Comparison of ENCODE assay signal across 8 cellular contexts in genomic region chr15:74907277-74907870, GRCh38. TPM values are rescaled to one million over a fixed set of nuclear protein-coding genes. Genes with fewer than 3 reads are reported as not detected.
DNase-seq lines count a peak whose midpoint lies in the region; ATAC-seq, FAIRE-seq and TF ChIP-seq lines count a peak whose summit lies in the region.

No MANE protein-coding gene starts in this region.

- peak overlapping the region; percentile 80 for H3K27ac ChIP-seq in CD8-positive, alpha-beta memory T cell (ENCODE audit: low read depth, low read length)
- H3K27ac ChIP-seq in muscle layer of duodenum (ENCODE audit: low read length), result peak overlapping the region; percentile 84

- peak overlapping the region; percentile 93 for H3K4me3 ChIP-seq in CD8-positive, alpha-beta memory T cell (ENCODE audit: low read length)
- H3K4me3 ChIP-seq in NT2/D1 (ENCODE audit: insufficient read length, low read depth), result peak overlapping the region; percentile 86
- peak overlapping the region; percentile 94 to 95 for H3K4me3 ChIP-seq in muscle layer of duodenum (ENCODE audit: low read depth in 1 of 2, low read length in 2 of 2)

- no peaks in the 10 kb centered on the region for H3K9me3 ChIP-seq in CD8-positive, alpha-beta memory T cell (ENCODE audit: low read length)
- no peaks in the 10 kb centered on the region for H3K9me3 ChIP-seq in NT2/D1 (ENCODE audit: insufficient read depth, low read length)
- no peaks in the 10 kb centered on the region for H3K9me3 ChIP-seq in muscle layer of duodenum (ENCODE audit: control insufficient read depth in 1 of 2, low read length in 2 of 2)

- peak overlapping the region; percentile 96 for H3K9ac ChIP-seq in NT2/D1 (ENCODE audit: insufficient read length, low read depth)

- POLR2A ChIA-PET in CD8-positive, alpha-beta memory T cell (lab: Charles Lee), result interaction anchor here (0.5 to 1.7 kb wide), 6 partner anchors 12 to 130 kb away, joined by 3 to 11 read pairs (median 5); partner anchors contain the start of genes COX5A and MPI
- POLR2A ChIA-PET in HEK293T (lab: Yijun Ruan, JAX), result interaction anchor here (0.7 to 3.7 kb wide), 29 partner anchors 10 to 323 kb away, joined by 3 to 35 read pairs (median 5); partner anchors contain the start of genes COX5A, MPI, RPP25 and SCAMP5

- no peaks in the 10 kb centered on the region for H3K27me3 ChIP-seq in CD8-positive, alpha-beta memory T cell (ENCODE audit: insufficient read depth, low read length, poor library complexity, severe bottlenecking)
- H3K27me3 ChIP-seq in NT2/D1 (ENCODE audit: insufficient read depth, insufficient read length) (no peaks in the 10 kb centered on the region), muscle layer of duodenum (ENCODE audit: low read depth, low read length) (no peaks in the 10 kb centered on the region)

- peaks cover 32 to 35% (median 33%) of the 10 kb centered on the region in 3 donors for H3K4me1 Mint-ChIP-seq in CD8-positive, alpha-beta memory T cell
- H3K4me1 Mint-ChIP-seq in effector memory CD8-positive, alpha-beta T cell (ENCODE audit: low read depth in 2 of 2), result peaks cover 20 to 26% of the 10 kb centered on the region in 2 donors

- CTCF ChIA-PET in CD8-positive, alpha-beta memory T cell (lab: Charles Lee), result interaction anchor here (0.6 to 2.3 kb wide), 13 partner anchors 11 to 275 kb away, joined by 3 to 11 read pairs (median 6); partner anchors contain the start of gene MPI
- CTCF ChIA-PET in HEK293T (lab: Yijun Ruan, JAX), result interaction anchor here (0.9 kb wide), 1 partner anchor 28 kb away, joined by 3 read pairs; no protein-coding TSS in a partner anchor

- no peaks in the 10 kb centered on the region for H3K9me3 Mint-ChIP-seq in CD8-positive, alpha-beta memory T cell
- no peaks in the 10 kb centered on the region for H3K9me3 Mint-ChIP-seq in effector memory CD8-positive, alpha-beta T cell

- H3K27ac Mint-ChIP-seq in CD8-positive, alpha-beta memory T cell, result peak overlapping the region; percentile 94 to 99 (median 98)
- H3K27ac Mint-ChIP-seq in effector memory CD8-positive, alpha-beta T cell, result peak overlapping the region; percentile 97 to 98

- H3K36me3 ChIP-seq in CD8-positive, alpha-beta memory T cell (ENCODE audit: insufficient read depth, low read length), result peaks cover 6% of the 10 kb centered on the region
- H3K36me3 ChIP-seq in NT2/D1 (ENCODE audit: insufficient read depth, insufficient read length, low read length) (peaks cover 41% of the 10 kb centered on the region), muscle layer of duodenum (ENCODE audit: control insufficient read depth in 1 of 2, insufficient read depth in 2 of 2, low read length in 2 of 2) (peaks cover 16 to 23% of the 10 kb centered on the region in 2 donors)

- no peak for DNase-seq in CD8-positive, alpha-beta memory T cell
- no peak for DNase-seq in NT2/D1 (ENCODE audit: low read depth, low spot score)
- DNase-seq in effector memory CD8-positive, alpha-beta T cell, result no peak
- DNase-seq in HEK293T (ENCODE audit: extremely low spot score), result no peak
- DNase-seq in urothelium cell line (ENCODE audit: low spot score), result no peak
- no peak for DNase-seq in hippocampal formation (lab: John Stamatoyannopoulos, UW)

- FAIRE-seq in urothelium cell line (lab: Jason Lieb, UNC), result no peak

- H3K4me1 ChIP-seq in CD8-positive, alpha-beta memory T cell (ENCODE audit: insufficient read depth, low read length), result peaks cover 24% of the 10 kb centered on the region
- peaks cover 3% of the 10 kb centered on the region for H3K4me1 ChIP-seq in NT2/D1 (ENCODE audit: insufficient read depth, insufficient read length)
- H3K4me1 ChIP-seq in muscle layer of duodenum (ENCODE audit: control insufficient read depth in 1 of 2, insufficient read depth in 2 of 2, low read length in 2 of 2), result peaks cover 0 to 22% of the 10 kb centered on the region in 2 donors

- peak; percentile 2 for ATAC-seq in effector memory CD8-positive, alpha-beta T cell (replicated peaks)
- ATAC-seq in GM18870 (IDR thresholded peaks at IDR 0.05; ENCODE audit: unreplicated experiment), result no peak

- H3K36me3 Mint-ChIP-seq in CD8-positive, alpha-beta memory T cell, result peaks cover 0 to 42% (median 5%) of the 10 kb centered on the region in 3 donors
- peaks cover 16% of the 10 kb centered on the region for H3K36me3 Mint-ChIP-seq in effector memory CD8-positive, alpha-beta T cell (ENCODE audit: insufficient read depth)

- H3K4me3 Mint-ChIP-seq in CD8-positive, alpha-beta memory T cell, result peak overlapping the region; percentile 92 to 99 (median 99)
- peak overlapping the region; percentile 99 to 100 for H3K4me3 Mint-ChIP-seq in effector memory CD8-positive, alpha-beta T cell

- no peaks in the 10 kb centered on the region for H3K27me3 Mint-ChIP-seq in CD8-positive, alpha-beta memory T cell
- no peaks in the 10 kb centered on the region for H3K27me3 Mint-ChIP-seq in effector memory CD8-positive, alpha-beta T cell

TF ChIP-seq in HEK293T, 16 proteins besides CTCF, POLR2A, EP300 and RAD21:
- no peak for TF ChIP-seq ZNF384 (IDR thresholded peaks at IDR 0.05)
- TF ChIP-seq FOXM1 (IDR thresholded peaks at IDR 0.05; ENCODE audit: borderline replicate concordance), result no peak
- no peak for TF ChIP-seq L3MBTL2 (conservative IDR thresholded peaks at IDR 0.05)
- TF ChIP-seq SUZ12 (IDR thresholded peaks at IDR 0.05), result no peak
- no peak for TF ChIP-seq FOXK2 (IDR thresholded peaks at IDR 0.05)
- no peak for TF ChIP-seq NFRKB (IDR thresholded peaks at IDR 0.05)
- TF ChIP-seq SP1 (IDR thresholded peaks at IDR 0.05), result no peak
- no peak for TF ChIP-seq PKNOX1 (IDR thresholded peaks at IDR 0.05)
- no peak for TF ChIP-seq CTBP1 (IDR thresholded peaks at IDR 0.05; ENCODE audit: borderline replicate concordance)
- no peak for TF ChIP-seq HDGF (IDR thresholded peaks at IDR 0.05; ENCODE audit: borderline replicate concordance)
- no peak for TF ChIP-seq LEF1 (IDR thresholded peaks at IDR 0.05; ENCODE audit: borderline replicate concordance)
- TF ChIP-seq FOXA1 (IDR thresholded peaks at IDR 0.05), result no peak
- no peak for TF ChIP-seq ELF4 (IDR thresholded peaks at IDR 0.05)
- no peak for TF ChIP-seq ARNT (IDR thresholded peaks at IDR 0.05)

RNA-seq across cellular contexts. Expression of gene FAM219B, which starts 0.7 kb away (rescaled TPM):
- total RNA-seq in CD8-positive, alpha-beta memory T cell, result 10 to 100 TPM; 45.0 to 47.7 TPM
- 32.3 TPM for polyA plus RNA-seq in CD8-positive, alpha-beta memory T cell

RNA-seq across cellular contexts. Expression of gene MPI, which starts 17.5 kb away (rescaled TPM):
- total RNA-seq in CD8-positive, alpha-beta memory T cell, result 10 to 100 TPM; 40.4 to 43.0 TPM
- 61.1 TPM for polyA plus RNA-seq in CD8-positive, alpha-beta memory T cell

RNA-seq across cellular contexts. Expression of gene COX5A, which starts 30.5 kb away (rescaled TPM):
- total RNA-seq in CD8-positive, alpha-beta memory T cell, result 100 to 1,000 TPM; 326 to 362 TPM
- polyA plus RNA-seq in CD8-positive, alpha-beta memory T cell, result 351 TPM

RNA-seq across cellular contexts. Expression of gene SCAMP2, which starts 34.2 kb away (rescaled TPM):
- 10 to 100 TPM; 82.8 to 84.2 TPM for total RNA-seq in CD8-positive, alpha-beta memory T cell
- 154 TPM for polyA plus RNA-seq in CD8-positive, alpha-beta memory T cell

RNA-seq across cellular contexts. Expression of gene RPP25, which starts 49.2 kb away (rescaled TPM):
- total RNA-seq in CD8-positive, alpha-beta memory T cell, result 1 to 10 TPM; 6.1 to 7.4 TPM
- 2.5 TPM for polyA plus RNA-seq in CD8-positive, alpha-beta memory T cell
